ENCODE assay signal across 1 cellular context in the genomic region with DNA sequence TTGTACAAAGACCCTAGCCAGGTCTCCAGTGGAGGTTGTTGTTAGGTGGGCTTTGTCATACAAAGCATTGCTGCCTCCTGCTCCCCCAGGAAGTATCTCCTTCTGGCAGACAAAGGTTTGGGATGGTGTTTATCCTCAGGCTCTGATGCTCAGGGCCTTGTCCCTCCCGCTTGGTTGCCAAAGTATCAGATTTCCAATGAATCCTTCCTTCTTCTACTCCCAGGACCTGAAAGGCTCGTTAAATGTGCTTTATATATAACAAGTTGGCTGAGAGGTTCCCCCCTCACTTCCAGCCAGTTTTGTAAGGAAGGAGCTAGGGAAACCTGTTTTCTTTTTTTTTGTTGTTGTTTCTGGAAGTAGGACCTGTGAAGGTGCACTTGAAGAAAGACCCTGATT.
TF ChIP-seq lines count a peak whose summit lies in the region.

No MANE protein-coding gene starts in this region.

TF ChIP-seq in HepG2, 621 proteins besides CTCF, POLR2A, EP300 and RAD21:
- TF ChIP-seq NCOR1 (IDR thresholded peaks at IDR 0.05; ENCODE audit: borderline replicate concordance, low read length) (0 out of 2 replicates have a peak, but pooled peaks have one; percentile 8), HHEX (CRISPR knock-in tag; IDR thresholded peaks at IDR 0.05) (no peak), ZNF224 (CRISPR knock-in tag; IDR thresholded peaks at IDR 0.05) (0 out of 2 replicates have a peak, but pooled peaks have one; percentile 3), CREB1 (IDR thresholded peaks at IDR 0.05) (no peak), CREB1 (CRISPR knock-in tag; IDR thresholded peaks at IDR 0.05) (0 out of 2 replicates have a peak, but pooled peaks have one; percentile 0), HMGXB3 (CRISPR knock-in tag; IDR thresholded peaks at IDR 0.05; ENCODE audit: borderline replicate concordance) (0 out of 2 replicates have a peak, but pooled peaks have one; percentile 5), HBP1 (CRISPR knock-in tag; IDR thresholded peaks at IDR 0.05; ENCODE audit: low read depth) (0 out of 2 replicates have a peak, but pooled peaks have one; percentile 8), SIX1 (CRISPR knock-in tag; IDR thresholded peaks at IDR 0.05; ENCODE audit: borderline replicate concordance) (peak; percentile 68; the same call in 1 of the 2 replicates), REPIN1 (CRISPR knock-in tag; IDR thresholded peaks at IDR 0.05; ENCODE audit: borderline replicate concordance, low read depth) (peak; percentile 10; the same call in 1 of the 2 replicates), ZBTB7B (CRISPR knock-in tag; IDR thresholded peaks at IDR 0.05) (0 out of 2 replicates have a peak, but pooled peaks have one; percentile 8)
- TF ChIP-seq, protein P1, sequence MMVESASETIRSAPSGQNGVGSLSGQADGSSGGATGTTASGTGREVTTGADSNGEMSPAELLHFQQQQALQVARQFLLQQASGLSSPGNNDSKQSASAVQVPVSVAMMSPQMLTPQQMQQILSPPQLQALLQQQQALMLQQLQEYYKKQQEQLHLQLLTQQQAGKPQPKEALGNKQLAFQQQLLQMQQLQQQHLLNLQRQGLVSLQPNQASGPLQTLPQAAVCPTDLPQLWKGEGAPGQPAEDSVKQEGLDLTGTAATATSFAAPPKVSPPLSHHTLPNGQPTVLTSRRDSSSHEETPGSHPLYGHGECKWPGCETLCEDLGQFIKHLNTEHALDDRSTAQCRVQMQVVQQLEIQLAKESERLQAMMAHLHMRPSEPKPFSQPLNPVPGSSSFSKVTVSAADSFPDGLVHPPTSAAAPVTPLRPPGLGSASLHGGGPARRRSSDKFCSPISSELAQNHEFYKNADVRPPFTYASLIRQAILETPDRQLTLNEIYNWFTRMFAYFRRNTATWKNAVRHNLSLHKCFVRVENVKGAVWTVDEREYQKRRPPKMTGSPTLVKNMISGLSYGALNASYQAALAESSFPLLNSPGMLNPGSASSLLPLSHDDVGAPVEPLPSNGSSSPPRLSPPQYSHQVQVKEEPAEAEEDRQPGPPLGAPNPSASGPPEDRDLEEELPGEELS (CRISPR knock-in tag; IDR thresholded peaks at IDR 0.05) = no peak
- TF ChIP-seq, protein P2, sequence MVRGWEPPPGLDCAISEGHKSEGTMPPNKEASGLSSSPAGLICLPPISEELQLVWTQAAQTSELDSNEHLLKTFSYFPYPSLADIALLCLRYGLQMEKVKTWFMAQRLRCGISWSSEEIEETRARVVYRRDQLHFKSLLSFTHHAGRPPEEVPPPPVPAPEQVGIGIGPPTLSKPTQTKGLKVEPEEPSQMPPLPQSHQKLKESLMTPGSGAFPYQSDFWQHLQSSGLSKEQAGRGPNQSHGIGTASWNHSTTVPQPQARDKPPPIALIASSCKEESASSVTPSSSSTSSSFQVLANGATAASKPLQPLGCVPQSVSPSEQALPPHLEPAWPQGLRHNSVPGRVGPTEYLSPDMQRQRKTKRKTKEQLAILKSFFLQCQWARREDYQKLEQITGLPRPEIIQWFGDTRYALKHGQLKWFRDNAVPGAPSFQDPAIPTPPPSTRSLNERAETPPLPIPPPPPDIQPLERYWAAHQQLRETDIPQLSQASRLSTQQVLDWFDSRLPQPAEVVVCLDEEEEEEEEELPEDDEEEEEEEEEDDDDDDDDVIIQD (CRISPR knock-in tag; IDR thresholded peaks at IDR 0.05; ENCODE audit: low read depth) = 0 out of 2 replicates have a peak, but pooled peaks have one; percentile 5
TF ChIP-seq in HepG2: peak in this region for 9.
